Comparison of ENCODE assay signal across 9 cellular contexts in the genomic region with DNA sequence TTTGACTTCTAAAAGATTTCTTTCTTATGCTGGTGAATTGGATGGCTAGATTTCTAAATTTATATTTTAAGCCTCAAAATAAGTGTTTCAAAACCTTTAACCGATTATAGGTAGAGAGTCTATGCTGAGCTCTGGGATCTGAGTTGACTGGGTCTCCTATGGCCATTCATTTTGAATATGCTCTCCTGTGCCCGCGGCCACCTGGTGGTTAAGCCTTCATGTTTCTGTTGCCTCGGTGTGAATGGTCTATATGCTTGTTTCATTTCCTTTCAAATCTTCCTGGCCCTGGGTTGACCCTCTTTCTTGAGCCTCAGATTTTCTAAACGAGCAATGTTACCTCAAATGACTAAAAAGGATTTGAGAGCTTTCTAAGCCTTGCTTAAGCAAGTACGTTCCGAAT.
DNase-seq lines count a peak whose midpoint lies in the region; ATAC-seq, FAIRE-seq and TF ChIP-seq lines count a peak whose summit lies in the region.
"Had no signal": no experiment of that assay in that cellular context is flagged by ENCODE, and none has a peak within 500 bp of the region (broad histone marks: within the 10 kb centered on the region; RNA-seq: fewer than 3 reads in every experiment).

No MANE protein-coding gene starts in this region.

- no peak overlapping the region for H2BK15ac ChIP-seq in H9 (ENCODE audit: low read depth, low read length)

- H3K4me3 ChIP-seq in OCI-LY1 (ENCODE audit: low read depth, low read length, poor library complexity, severe bottlenecking) = no peak overlapping the region
- no peak overlapping the region for H3K4me3 ChIP-seq in kidney (ENCODE audit: low read length in 2 of 2)

- H2BK120ac ChIP-seq in H9 (ENCODE audit: low read depth, low read length, poor library complexity, severe bottlenecking) = no peak overlapping the region

- no peak for FAIRE-seq in kidney (lab: Jason Lieb, UNC)

- no peak overlapping the region for H2BK12ac ChIP-seq in H9 (ENCODE audit: insufficient read length, low read depth, low read length)

- no peak overlapping the region for H3K4ac ChIP-seq in H9 (ENCODE audit: low read depth, low read length)

- no peak overlapping the region for H2AK5ac ChIP-seq in H9 (ENCODE audit: insufficient read length, low read length)

- H3K56ac ChIP-seq in H9 (ENCODE audit: insufficient read length, low read depth, low read length) = no peak overlapping the region

- no peaks in the 10 kb centered on the region for H3K36me3 Mint-ChIP-seq in H9 (ENCODE audit: insufficient read depth in 1 of 3, low read depth in 3 of 3)
- H3K36me3 Mint-ChIP-seq: activated CD8-positive, alpha-beta memory T cell treated with anti-CD3 and anti-CD28 coated beads, Interleukin-2, amount 10 ng/mL, durations not matched to agents 7 days and 5 days had no signal

- H3K4me1 ChIP-seq in H9 (ENCODE audit: insufficient read depth, low read length) (no peaks in the 10 kb centered on the region; the same call in 1 of the 2 replicates), OCI-LY1 (ENCODE audit: insufficient read depth, low read length, severe bottlenecking) (no peaks in the 10 kb centered on the region), kidney (ENCODE audit: control insufficient read depth in 1 of 2, insufficient read depth in 1 of 2, low read depth in 1 of 2, low read length in 2 of 2) (no peaks in the 10 kb centered on the region)

- H3K79me2 ChIP-seq in H9 (ENCODE audit: insufficient read depth, low read length) (no peaks in the 10 kb centered on the region), OCI-LY1 (ENCODE audit: insufficient read depth, low read length) (no peaks in the 10 kb centered on the region)

- H3K23ac ChIP-seq in H9 (ENCODE audit: insufficient read length, low read depth, low read length) = no peak overlapping the region

- peak; percentile 74 for TF ChIP-seq CTCF in H9 (conservative IDR thresholded peaks at IDR 0.05)
- peak; percentile 14; the same call in 1 of the 2 replicates for TF ChIP-seq CTCF in OCI-LY1 (IDR thresholded peaks at IDR 0.05; ENCODE audit: low read length)
- TF ChIP-seq CTCF in kidney (IDR thresholded peaks at IDR 0.05; ENCODE audit: borderline replicate concordance, extremely low read depth, insufficient read depth) = peak; percentile 19

- no peak overlapping the region for H3K18ac ChIP-seq in H9 (ENCODE audit: insufficient read length, low read depth, low read length)

- H2AFZ ChIP-seq in H9 (ENCODE audit: low read length) = no peak overlapping the region
- H2AFZ ChIP-seq in OCI-LY1 (ENCODE audit: low read length) = no peak overlapping the region

- no peaks in the 10 kb centered on the region for H3K23me2 ChIP-seq in H9 (ENCODE audit: insufficient read length, low read depth, low read length, poor library complexity, severe bottlenecking)

- H3K27me3 ChIP-seq in H9 (ENCODE audit: insufficient read depth, low read length) (no peaks in the 10 kb centered on the region), OCI-LY1 (ENCODE audit: insufficient read depth, low read length) (no peaks in the 10 kb centered on the region)

- ATAC-seq in HG02885 (IDR thresholded peaks at IDR 0.05; ENCODE audit: poor library complexity, unreplicated experiment) (no peak), HG03039 (IDR thresholded peaks at IDR 0.05; ENCODE audit: unreplicated experiment) (no peak), GM18505 (IDR thresholded peaks at IDR 0.05; ENCODE audit: unreplicated experiment) (no peak)
- ATAC-seq: activated CD8-positive, alpha-beta memory T cell treated with anti-CD3 and anti-CD28 coated beads, Interleukin-2, amount 10 ng/mL, durations not matched to agents 7 days and 5 days had no signal

- no peak overlapping the region for H4K91ac ChIP-seq in H9 (ENCODE audit: insufficient read length, low read depth, low read length)

- H3T11ph ChIP-seq in H9 (ENCODE audit: low read length) = no peak overlapping the region

- H3K9me3 Mint-ChIP-seq in H9 = no peaks in the 10 kb centered on the region

- no peak overlapping the region for H3K4me3 Mint-ChIP-seq in H9
- H3K4me3 Mint-ChIP-seq: activated CD8-positive, alpha-beta memory T cell treated with anti-CD3 and anti-CD28 coated beads, Interleukin-2, amount 10 ng/mL, durations not matched to agents 7 days and 5 days had no signal

- no peak for TF ChIP-seq POLR2A in GM18505 (IDR thresholded peaks at IDR 0.05; ENCODE audit: borderline replicate concordance, extremely low read depth, insufficient read depth, insufficient read length)

- no peak overlapping the region for H3K14ac ChIP-seq in H9 (ENCODE audit: insufficient read depth, low read length)

- intact Hi-C loops in kidney (cut with DNase I) = no loop called here

- H3K27me3 Mint-ChIP-seq in H9 (ENCODE audit: low read depth) = no peaks in the 10 kb centered on the region
- H3K27me3 Mint-ChIP-seq: activated CD8-positive, alpha-beta memory T cell treated with anti-CD3 and anti-CD28 coated beads, Interleukin-2, amount 10 ng/mL, durations not matched to agents 7 days and 5 days had no signal

- no CpG with 5 or more reads among the region's 7 CpGs for WGBS in H9 (ENCODE audit: extremely low coverage, insufficient read length, low lambda C conversion rate)

- H3K4me1 Mint-ChIP-seq in H9 = peaks cover 18 to 20% of the 10 kb centered on the region in 2 experiments
- H3K4me1 Mint-ChIP-seq: activated CD8-positive, alpha-beta memory T cell treated with anti-CD3 and anti-CD28 coated beads, Interleukin-2, amount 10 ng/mL, durations not matched to agents 7 days and 5 days had no signal

- H3K27ac ChIP-seq in H9 (ENCODE audit: insufficient read length, low read depth, low read length) = no peak overlapping the region
- H3K27ac ChIP-seq in OCI-LY1 (ENCODE audit: low read depth, low read length, poor library complexity, severe bottlenecking) = no peak overlapping the region
- no peak overlapping the region for H3K27ac ChIP-seq in kidney (ENCODE audit: low read depth in 2 of 2, low read length in 2 of 2)

- H4K8ac ChIP-seq in H9 (replicated peaks; ENCODE audit: insufficient read length, low read depth, low read length) = no peak overlapping the region

- H4K5ac ChIP-seq in H9 (ENCODE audit: insufficient read length, low read depth, low read length) = no peak overlapping the region

- H4K20me1 ChIP-seq in H9 (ENCODE audit: control insufficient read depth, insufficient read depth, insufficient read length) (no peaks in the 10 kb centered on the region), OCI-LY1 (ENCODE audit: insufficient read depth, low read length) (no peaks in the 10 kb centered on the region)

- no peaks in the 10 kb centered on the region for H3K9me2 ChIP-seq in OCI-LY1 (ENCODE audit: low read depth, low read length)

- H3K36me3 ChIP-seq in OCI-LY1 (ENCODE audit: insufficient read depth, low read length) = no peaks in the 10 kb centered on the region
- no peaks in the 10 kb centered on the region for H3K36me3 ChIP-seq in kidney (ENCODE audit: control insufficient read depth in 1 of 2, insufficient read depth in 2 of 2, low read length in 2 of 2)

- no peak overlapping the region for H2BK20ac ChIP-seq in H9 (ENCODE audit: low read depth, low read length, poor library complexity, severe bottlenecking)

- no peak overlapping the region for H2BK5ac ChIP-seq in H9 (ENCODE audit: insufficient read length, low read length)

- no peaks in the 10 kb centered on the region for H3K9me3 ChIP-seq in H9 (ENCODE audit: control insufficient read depth, low read depth, low read length)
- H3K9me3 ChIP-seq in OCI-LY1 (ENCODE audit: low read length) = no peaks in the 10 kb centered on the region
- H3K9me3 ChIP-seq in kidney (ENCODE audit: control insufficient read depth in 1 of 2, low read length in 2 of 2) = no peaks in the 10 kb centered on the region

- H3K79me1 ChIP-seq in H9 (ENCODE audit: insufficient read depth, low read depth, low read length, poor library complexity, severe bottlenecking) = no peaks in the 10 kb centered on the region

- no peaks in the 10 kb centered on the region for H3F3A ChIP-seq in OCI-LY1 (ENCODE audit: insufficient read depth, low read length)

- H3K4me2 ChIP-seq in H9 (ENCODE audit: insufficient read depth, insufficient read length, low read length) = no peak overlapping the region
- no peak overlapping the region for H3K4me2 ChIP-seq in OCI-LY1 (ENCODE audit: low read length)

- no peak overlapping the region; a peak in 2 of 7 replicates for H3K27ac Mint-ChIP-seq in H9
- H3K27ac Mint-ChIP-seq: activated CD8-positive, alpha-beta memory T cell treated with anti-CD3 and anti-CD28 coated beads, Interleukin-2, amount 10 ng/mL, durations not matched to agents 7 days and 5 days had no signal

- H3K9ac ChIP-seq in H9 (ENCODE audit: extremely low read depth, insufficient read length, low read length) (no peak overlapping the region), OCI-LY1 (ENCODE audit: low read length) (no peak overlapping the region), kidney (ENCODE audit: low read length in 2 of 2) (no peak overlapping the region)

- peak; percentile 45 for DNase-seq in DMS153 treated with DMSO at 0.1 percent for 48 hours (lab: John Stamatoyannopoulos, UW; ENCODE audit: unreplicated experiment)
- DNase-seq in H9 = peak; percentile 60
- DNase-seq in kidney = no peak
- DNase-seq in Kasumi-1 (lab: John Stamatoyannopoulos, UW) = no peak
- DNase-seq: activated CD8-positive, alpha-beta memory T cell treated with anti-CD3 and anti-CD28 coated beads, Interleukin-2, amount 10 ng/mL, durations not matched to agents 7 days and 5 days had no signal

Comparison
In these comparisons a context has a peak if more than half of its experiments do, and no peak if none do; other contexts are left out.
1. DNase-seq: peak in DMS153 treated with DMSO at 0.1 percent for 48 hours (single experiment) and H9 (single experiment); none in kidney (single experiment) and Kasumi-1 (0 of 2).
2. CTCF ChIP-seq: peak in every context shown above with its lines; median percentile 74 in H9; 19 in kidney; 14 in OCI-LY1.